1 cellular context compared by ENCODE assay signal in genomic region chr9:92669890-92670708, GRCh38.
TF ChIP-seq lines count a peak whose summit lies in the region.

IPPK (minus strand) TSS chr9:92670131; CDS start chr9:92669988, 143 bp downstream.

TF ChIP-seq in GM12878, 131 proteins besides CTCF, POLR2A, EP300 and RAD21 (continued from another document):
- TF ChIP-seq CEBPZ (IDR thresholded peaks at IDR 0.05; ENCODE audit: low read depth, low read length) (no peak), ESRRA (IDR thresholded peaks at IDR 0.05; ENCODE audit: low read length) (no peak), IKZF2 (IDR thresholded peaks at IDR 0.05) (no peak; a peak in 1 of 4 replicates), ZBTB33 (IDR thresholded peaks at IDR 0.05) (no peak), EED (IDR thresholded peaks at IDR 0.05; ENCODE audit: low read depth) (0 out of 2 replicates have a peak, but pooled peaks have one; percentile 10), REST (IDR thresholded peaks at IDR 0.05; ENCODE audit: low read depth, low read length) (no peak), SIN3A (IDR thresholded peaks at IDR 0.05; ENCODE audit: low read depth, low read length) (peak; percentile 81; the same call in 1 of the 2 replicates), ZSCAN29 (IDR thresholded peaks at IDR 0.05) (no peak), NFIC (IDR thresholded peaks at IDR 0.05; ENCODE audit: low read depth, low read length) (no peak), TCF3 (IDR thresholded peaks at IDR 0.05; ENCODE audit: borderline replicate concordance, insufficient read depth, low read depth, low read length) (no peak), HDAC6 (IDR thresholded peaks at IDR 0.05; ENCODE audit: unreplicated experiment) (no peak), CEBPB (IDR thresholded peaks at IDR 0.05; ENCODE audit: borderline replicate concordance in 1 of 2, low read depth in 2 of 2, low read length in 2 of 2) (no peak), RELA (IDR thresholded peaks at IDR 0.05; ENCODE audit: borderline replicate concordance, partially characterized antibody) (peak; percentile 76), NR2F1 (conservative IDR thresholded peaks at IDR 0.05) (peak; percentile 79), ATF3 (IDR thresholded peaks at IDR 0.05; ENCODE audit: borderline replicate concordance, extremely low read depth, low read depth, low read length) (no peak), BMI1 (IDR thresholded peaks at IDR 0.05; ENCODE audit: borderline replicate concordance) (no peak), SREBF2 (IDR thresholded peaks at IDR 0.05; ENCODE audit: low read length) (0 out of 2 replicates have a peak, but pooled peaks have one; percentile 64), FOXM1 (IDR thresholded peaks at IDR 0.05; ENCODE audit: low read depth, low read length) (no peak), SMARCA5 (IDR thresholded peaks at IDR 0.05) (peak; percentile 20), GATAD2B (conservative IDR thresholded peaks at IDR 0.05; ENCODE audit: low read depth) (peak; percentile 88), SIX5 (IDR thresholded peaks at IDR 0.05; ENCODE audit: low read depth, low read length, severe bottlenecking) (peak; percentile 80), LARP7 (IDR thresholded peaks at IDR 0.05) (peak; percentile 62), NR2C1 (IDR thresholded peaks at IDR 0.05) (peak; percentile 92), PAX5 (IDR thresholded peaks at IDR 0.05; ENCODE audit: borderline replicate concordance, low read depth, low read length) (0 out of 2 replicates have a peak, but pooled peaks have one; percentile 12), FOS (IDR thresholded peaks at IDR 0.05; ENCODE audit: borderline replicate concordance, extremely low read depth, insufficient read length) (no peak), MEF2B (IDR thresholded peaks at IDR 0.05; ENCODE audit: partially characterized antibody, poor library complexity, severe bottlenecking) (peak; percentile 15), BCL3 (IDR thresholded peaks at IDR 0.05; ENCODE audit: borderline replicate concordance, insufficient read depth, low read depth, low read length, poor library complexity, severe bottlenecking) (peak; percentile 28), CHD1 (IDR thresholded peaks at IDR 0.05; ENCODE audit: low read depth, low read length) (no peak), ZNF207 (IDR thresholded peaks at IDR 0.05; ENCODE audit: borderline replicate concordance) (peak; percentile 80; the same call in 1 of the 2 replicates), NFXL1 (IDR thresholded peaks at IDR 0.05; ENCODE audit: borderline replicate concordance) (0 out of 2 replicates have a peak, but pooled peaks have one; percentile 64), SREBF1 (IDR thresholded peaks at IDR 0.05; ENCODE audit: low read length) (peak; percentile 53), IRF4 (IDR thresholded peaks at IDR 0.05; ENCODE audit: low read depth, low read length) (no peak), ASH2L (IDR thresholded peaks at IDR 0.05; ENCODE audit: borderline replicate concordance, low read depth) (no peak), IKZF1 (conservative IDR thresholded peaks at IDR 0.05) (peak; percentile 98), RB1 (IDR thresholded peaks at IDR 0.05; ENCODE audit: borderline replicate concordance) (peak; percentile 45; the same call in 1 of the 2 replicates), PML (IDR thresholded peaks at IDR 0.05; ENCODE audit: low read length) (peak; percentile 94), TBL1XR1 (IDR thresholded peaks at IDR 0.05; ENCODE audit: low read depth, low read length) (no peak; the same call in 1 of the 2 replicates), MTA3 (IDR thresholded peaks at IDR 0.05; ENCODE audit: borderline replicate concordance, low read length) (no peak), GABPA (IDR thresholded peaks at IDR 0.05; ENCODE audit: low read depth) (peak; percentile 98), CBX5 (IDR thresholded peaks at IDR 0.05; ENCODE audit: low read depth) (no peak), ZNF274 (IDR thresholded peaks at IDR 0.05; ENCODE audit: insufficient read depth, insufficient read length) (no peak), CUX1 (IDR thresholded peaks at IDR 0.05; ENCODE audit: insufficient replicate concordance, low read depth, low read length) (no peak), RAD51 (IDR thresholded peaks at IDR 0.05) (no peak), SKIL (IDR thresholded peaks at IDR 0.05; ENCODE audit: low read depth, poor library complexity, severe bottlenecking) (peak; percentile 44), TCF7 (IDR thresholded peaks at IDR 0.05; ENCODE audit: borderline replicate concordance) (no peak), MLLT1 (IDR thresholded peaks at IDR 0.05) (no peak)
